In the genomic region with DNA sequence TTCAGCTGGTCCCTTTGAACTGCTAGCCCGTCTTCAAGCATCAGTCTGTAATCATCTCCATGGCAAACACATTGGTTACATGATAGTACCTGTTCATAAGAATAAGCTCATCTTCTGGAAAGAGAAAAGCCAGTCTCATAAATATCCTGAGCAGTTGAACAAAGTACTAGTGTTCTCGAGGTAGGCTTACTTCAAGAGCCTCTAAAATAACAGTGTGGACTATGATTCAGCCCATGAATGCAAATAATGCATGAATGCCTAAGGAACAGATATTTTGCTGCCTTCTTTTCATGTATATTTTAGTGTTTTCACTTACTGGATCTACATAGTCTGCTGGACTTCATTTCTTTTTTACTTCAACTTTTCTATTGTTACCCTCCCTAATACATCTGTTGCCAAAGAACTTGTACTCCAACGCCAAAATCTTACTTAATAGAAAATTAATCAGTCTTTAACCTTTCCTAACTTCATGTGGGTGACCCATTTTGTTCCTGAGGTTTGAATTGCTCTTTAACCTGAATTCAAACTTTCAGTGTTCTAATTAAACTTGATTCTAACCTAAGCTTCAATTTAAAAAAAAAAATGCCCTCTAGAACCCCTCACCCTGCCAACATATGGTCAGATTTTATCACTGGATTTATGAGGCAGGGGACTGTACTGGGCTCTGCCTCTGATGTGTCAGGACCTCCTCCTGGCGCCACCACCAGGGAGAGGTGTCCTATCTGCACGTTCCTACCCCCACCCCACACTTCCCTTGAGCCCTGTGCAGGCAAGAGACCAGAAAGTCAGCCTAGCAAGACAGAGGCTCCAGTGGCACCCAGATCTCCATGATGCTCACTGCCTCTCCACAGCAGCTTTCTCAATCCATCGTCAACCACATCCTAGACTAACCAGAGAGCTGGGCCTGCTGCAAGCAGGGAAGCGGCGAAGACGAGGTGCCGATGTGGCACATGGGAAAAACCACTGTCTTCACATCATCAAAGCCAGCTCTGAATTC, we compare ENCODE assay signal across 26 cellular contexts.
DNase-seq lines count a peak whose midpoint lies in the region; ATAC-seq and TF ChIP-seq lines count a peak whose summit lies in the region.
"Had no signal": no experiment of that assay in that cellular context is flagged by ENCODE, and none has a peak within 500 bp of the region (broad histone marks: within the 10 kb centered on the region; RNA-seq: fewer than 3 reads in every experiment).

No MANE protein-coding gene starts in this region.

- H3K9me3 Mint-ChIP-seq in activated T-cell treated with anti-CD3 and anti-CD28 coated beads, Interleukin-2, amount 50 U/mL, for 72 hours: no peaks in the 10 kb centered on the region
- H3K9me3 Mint-ChIP-seq in WTC11: peaks cover 4% of the 10 kb centered on the region; the same call in 1 of the 2 replicates
- H3K9me3 Mint-ChIP-seq: HFFc6, T-cell had no signal

- no peaks in the 10 kb centered on the region for H3K36me3 Mint-ChIP-seq in activated T-cell treated with anti-CD3 and anti-CD28 coated beads, Interleukin-2, amount 50 U/mL, for 72 hours (ENCODE audit: insufficient read depth in 2 of 2)
- no peaks in the 10 kb centered on the region for H3K36me3 Mint-ChIP-seq in WTC11

- TF ChIP-seq CTCF in WTC11 (IDR thresholded peaks at IDR 0.05) (no peak), A673 (conservative IDR thresholded peaks at IDR 0.05; ENCODE audit: low read depth, low read length) (no peak)

- no peak for ATAC-seq in activated T-cell treated with anti-CD3 and anti-CD28 coated beads, Interleukin-2, amount 50 U/mL, for 72 hours (replicated peaks in 1 of 2)
- peak; percentile 39; the same call in 1 of the 2 replicates for ATAC-seq in WTC11
- ATAC-seq in left lobe of liver: peak; percentile 4
- no peak for ATAC-seq in HG02938 (IDR thresholded peaks at IDR 0.05; ENCODE audit: unreplicated experiment)
- ATAC-seq: T-cell had no signal

- CTCF ChIA-PET in WTC11 (lab: Charles Lee): no interaction called here
- CTCF ChIA-PET in A673 (lab: Charles Lee): no interaction called here

- no peaks in the 10 kb centered on the region for H3K36me3 ChIP-seq in A673 (ENCODE audit: insufficient read depth, low read length, poor library complexity, severe bottlenecking)
- H3K36me3 ChIP-seq: heart right ventricle, ovary, Peyer's patch, right atrium auricular region, thoracic aorta, vagina had no signal

- peaks cover 28% of the 10 kb centered on the region for H3K27me3 Mint-ChIP-seq in activated T-cell treated with anti-CD3 and anti-CD28 coated beads, Interleukin-2, amount 50 U/mL, for 72 hours (ENCODE audit: low read depth)
- no peaks in the 10 kb centered on the region for H3K27me3 Mint-ChIP-seq in WTC11 (ENCODE audit: low read depth)

- no TSS peak for BruUV-seq in A673 (replicated peaks; lab: Mats Ljungman, UMichigan)

- H3K27ac ChIP-seq in A673 (ENCODE audit: low read depth, low read length, poor library complexity, severe bottlenecking): no peak overlapping the region
- H3K27ac ChIP-seq: epithelial cell of prostate, heart right ventricle, ovary, Peyer's patch, right atrium auricular region, thoracic aorta, vagina had no signal

- peaks cover 37% of the 10 kb centered on the region for H3K4me1 ChIP-seq in A673 (ENCODE audit: insufficient read depth, low read length, poor library complexity, severe bottlenecking)

- no peaks in the 10 kb centered on the region for H3K4me1 Mint-ChIP-seq in activated T-cell treated with anti-CD3 and anti-CD28 coated beads, Interleukin-2, amount 50 U/mL, for 72 hours (ENCODE audit: low read depth)
- peaks cover 9% of the 10 kb centered on the region for H3K4me1 Mint-ChIP-seq in WTC11
- H3K4me1 Mint-ChIP-seq: T-cell had no signal

- H3K9me3 ChIP-seq in A673 (ENCODE audit: low read depth, low read length, poor library complexity, severe bottlenecking): no peaks in the 10 kb centered on the region
- H3K9me3 ChIP-seq: heart right ventricle, ovary, Peyer's patch, right atrium auricular region, thoracic aorta, vagina had no signal

- H3K4me3 Mint-ChIP-seq in activated T-cell treated with anti-CD3 and anti-CD28 coated beads, Interleukin-2, amount 50 U/mL, for 72 hours: no peak overlapping the region
- H3K4me3 Mint-ChIP-seq in WTC11: no peak overlapping the region
- H3K4me3 Mint-ChIP-seq: activated naive CD8-positive, alpha-beta T cell treated with anti-CD3 and anti-CD28 coated beads, Interleukin-2, amount 10 ng/mL, durations not matched to agents 7 days and 5 days; CD14-positive monocyte; HFFc6; T-cell had no signal

- H3K27ac Mint-ChIP-seq in activated T-cell treated with anti-CD3 and anti-CD28 coated beads, Interleukin-2, amount 50 U/mL, for 72 hours: peak overlapping the region; percentile 39
- H3K27ac Mint-ChIP-seq in WTC11: no peak overlapping the region
- H3K27ac Mint-ChIP-seq: activated naive CD8-positive, alpha-beta T cell treated with anti-CD3 and anti-CD28 coated beads, Interleukin-2, amount 10 ng/mL, durations not matched to agents 7 days and 5 days; HFFc6; T-cell had no signal

- DNase-seq in activated T-cell treated with anti-CD3 and anti-CD28 coated beads, Interleukin-2, amount 50 U/mL, for 72 hours: no peak
- DNase-seq in activated T-cell treated with anti-CD3 and anti-CD28 coated beads, Interleukin-2, amount 50 U/mL, for 1 hour: no peak
- no peak for DNase-seq in WTC11 (ENCODE audit: low spot score)
- peak; percentile 53 for DNase-seq in left lobe of liver (ENCODE audit: low spot score)
- no peak for DNase-seq in NCI-H446 treated with DMSO at 0.1 percent for 48 hours (lab: John Stamatoyannopoulos, UW)
- DNase-seq in A673 (ENCODE audit: low spot score): no peak
- DNase-seq in activated CD4-positive, alpha-beta T cell treated with anti-CD3 and anti-CD28 coated beads, Interleukin-2, amount 50 U/mL, for 1 hour: no peak
- DNase-seq: activated effector memory CD4-positive, alpha-beta T cell treated with Interleukin-2 at 50 U/mL for 16 hours; activated naive CD8-positive, alpha-beta T cell treated with anti-CD3 and anti-CD28 coated beads, Interleukin-2, amount 10 ng/mL, durations not matched to agents 7 days and 5 days; cerebellar nuclear complex; GDM1; heart right ventricle; HFFc6; KG1; ovary; Peyer's patch; SIG-M5; stimulated activated CD4-positive, alpha-beta T cell treated with anti-CD3 and anti-CD28 coated beads, Interleukin-4, amount 100 ng/mL, for 4 hours; stimulated activated naive CD4-positive, alpha-beta T cell treated with Interleukin-2 at 50 U/mL for 16 hours; T-cell had no signal

- POLR2A ChIA-PET in WTC11 (lab: Charles Lee) (no interaction called here), A673 (lab: Charles Lee; ENCODE audit: low non-redundant PET) (no interaction called here)

- intact Hi-C loops in A673 (cut with micrococcal nuclease; ENCODE audit: unreplicated experiment): no loop called here

- no peak overlapping the region for H3K4me3 ChIP-seq in A673 (ENCODE audit: low read depth, low read length, poor library complexity, severe bottlenecking)
- H3K4me3 ChIP-seq: heart right ventricle, ovary, Peyer's patch, right atrium auricular region, thoracic aorta, vagina had no signal

- no peaks in the 10 kb centered on the region for H3K27me3 ChIP-seq in A673 (replicated peaks; ENCODE audit: insufficient read depth, low read depth, low read length, poor library complexity)
- H3K27me3 ChIP-seq: heart right ventricle, ovary, Peyer's patch, right atrium auricular region, vagina had no signal

TF ChIP-seq in WTC11, 78 proteins besides CTCF, POLR2A, EP300 and RAD21 (continues in another document):
- TF ChIP-seq CBFB (CRISPR knock-in tag; IDR thresholded peaks at IDR 0.05; ENCODE audit: low read depth) (no peak), IRF2 (CRISPR knock-in tag; IDR thresholded peaks at IDR 0.05; ENCODE audit: borderline replicate concordance, low read depth) (no peak), HMGXB4 (CRISPR knock-in tag; IDR thresholded peaks at IDR 0.05) (no peak), NFATC4 (CRISPR knock-in tag; IDR thresholded peaks at IDR 0.05) (no peak), RELA (CRISPR knock-in tag; IDR thresholded peaks at IDR 0.05; ENCODE audit: borderline replicate concordance) (no peak)
- TF ChIP-seq, protein P1, sequence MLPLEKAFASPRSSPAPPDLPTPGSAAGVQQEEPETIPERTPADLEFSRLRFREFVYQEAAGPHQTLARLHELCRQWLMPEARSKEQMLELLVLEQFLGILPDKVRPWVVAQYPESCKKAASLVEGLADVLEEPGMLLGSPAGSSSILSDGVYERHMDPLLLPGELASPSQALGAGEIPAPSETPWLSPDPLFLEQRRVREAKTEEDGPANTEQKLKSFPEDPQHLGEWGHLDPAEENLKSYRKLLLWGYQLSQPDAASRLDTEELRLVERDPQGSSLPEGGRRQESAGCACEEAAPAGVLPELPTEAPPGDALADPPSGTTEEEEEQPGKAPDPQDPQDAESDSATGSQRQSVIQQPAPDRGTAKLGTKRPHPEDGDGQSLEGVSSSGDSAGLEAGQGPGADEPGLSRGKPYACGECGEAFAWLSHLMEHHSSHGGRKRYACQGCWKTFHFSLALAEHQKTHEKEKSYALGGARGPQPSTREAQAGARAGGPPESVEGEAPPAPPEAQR (CRISPR knock-in tag; IDR thresholded peaks at IDR 0.05): no peak
- TF ChIP-seq, protein P2, sequence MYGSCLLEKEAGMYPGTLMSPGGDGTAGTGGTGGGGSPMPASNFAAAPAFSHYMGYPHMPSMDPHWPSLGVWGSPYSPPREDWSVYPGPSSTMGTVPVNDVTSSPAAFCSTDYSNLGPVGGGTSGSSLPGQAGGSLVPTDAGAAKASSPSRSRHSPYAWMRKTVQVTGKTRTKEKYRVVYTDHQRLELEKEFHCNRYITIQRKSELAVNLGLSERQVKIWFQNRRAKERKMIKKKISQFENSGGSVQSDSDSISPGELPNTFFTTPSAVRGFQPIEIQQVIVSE (CRISPR knock-in tag; IDR thresholded peaks at IDR 0.05; ENCODE audit: borderline replicate concordance): no peak

Comparison
In these comparisons a context has a peak if more than half of its experiments do, and no peak if none do; other contexts are left out.
1. ATAC-seq: peak in WTC11 (single experiment) and left lobe of liver (single experiment); none in activated T-cell treated with anti-CD3 and anti-CD28 coated beads, Interleukin-2, amount 50 U/mL, for 72 hours (0 of 2) and HG02938 (single experiment).